In genomic region chr7:39890411-39890810, GRCh38 we compare ENCODE assay signal across 26 cellular contexts.
"Had no signal": no experiment of that assay in that cellular context is flagged by ENCODE, and none has a peak within 500 bp of the region (broad histone marks: within the 10 kb centered on the region; RNA-seq: fewer than 3 reads in every experiment).

No MANE protein-coding gene starts in this region.

- H3K9ac ChIP-seq: neural progenitor cell had no signal

- DNase-seq: activated CD4-positive, alpha-beta T cell treated with anti-CD3 and anti-CD28 coated beads for 4 hours; activated CD4-positive, alpha-beta T cell treated with anti-CD3 and anti-CD28 coated beads, Interleukin-2, amount 50 U/mL, for 4 hours; activated gamma-delta T cell; activated naive CD4-positive, alpha-beta T cell treated with anti-CD3 and anti-CD28 coated beads, Interleukin-2, amount 10 ng/mL, durations not matched to agents 7 days and 5 days; activated naive CD8-positive, alpha-beta T cell treated with anti-CD3 and anti-CD28 coated beads, Interleukin-2, amount 10 ng/mL, durations not matched to agents 7 days and 5 days; activated T-cell treated with anti-CD3 and anti-CD28 coated beads for 4 hours; activated T-cell treated with anti-CD3 and anti-CD28 coated beads, Interleukin-2, amount 50 U/mL, for 72 hours; amniotic stem cell; caudate nucleus; cortex of kidney; foreskin fibroblast; heart left ventricle; hypothalamus; immature natural killer cell; midbrain; natural killer cell; right lobe of liver; small intestine; stimulated activated CD4-positive, alpha-beta T cell treated with anti-CD3 and anti-CD28 coated beads, Interleukin-4, amount 100 ng/mL, for 24 hours; T-helper 2 cell had no signal

- H3K27ac ChIP-seq: heart left ventricle, neural progenitor cell, right lobe of liver, thoracic aorta, vagina, VCaP had no signal

- H3K9me3 ChIP-seq: heart left ventricle, right lobe of liver, thoracic aorta, vagina had no signal

- H3K4me3 ChIP-seq: heart left ventricle, neural progenitor cell, right lobe of liver, thoracic aorta, vagina had no signal

- FAIRE-seq: endothelial cell of umbilical vein, small intestine had no signal

- H3K36me3 ChIP-seq: heart left ventricle, neural progenitor cell, right lobe of liver, thoracic aorta, vagina had no signal

- H3K4me1 ChIP-seq: heart left ventricle, neural progenitor cell, right lobe of liver, vagina had no signal

- ATAC-seq: activated T-cell treated with anti-CD3 and anti-CD28 coated beads, Interleukin-2, amount 50 U/mL, for 72 hours; heart left ventricle; natural killer cell; right lobe of liver; stimulated activated effector memory CD8-positive, alpha-beta T cell treated with anti-CD3 and anti-CD28 coated beads, Interleukin-12 subunit alpha, Interleukin-12 subunit beta, amount 100 ng/mL, for 72 hours had no signal
